33 cellular contexts compared by ENCODE assay signal in genomic region chr9:29245351-29245750, GRCh38. TPM values are rescaled to one million over a fixed set of nuclear protein-coding genes. Genes with fewer than 3 reads are reported as not detected.
"Had no signal": no experiment of that assay in that cellular context is flagged by ENCODE, and none has a peak within 500 bp of the region (broad histone marks: within the 10 kb centered on the region; RNA-seq: fewer than 3 reads in every experiment).

No MANE protein-coding gene starts in this region.

- H3K4me1 ChIP-seq: ascending aorta had no signal

- ATAC-seq: activated CD8-positive, alpha-beta memory T cell treated with anti-CD3 and anti-CD28 coated beads, Interleukin-2, amount 10 ng/mL, durations not matched to agents 7 days and 5 days; activated CD8-positive, alpha-beta T cell treated with anti-CD3 and anti-CD28 coated beads, Interleukin-2, amount 10 ng/mL, durations not matched to agents 7 days and 5 days; activated naive CD8-positive, alpha-beta T cell treated with anti-CD3 and anti-CD28 coated beads, Interleukin-2, amount 50 U/mL, for 24 hours had no signal

- H3K27me3 ChIP-seq: ascending aorta had no signal

- DNase-seq: activated B cell treated with CpG ODN at 0.5 μM for 24 hours; activated CD4-positive, alpha-beta memory T cell treated with anti-CD3 and anti-CD28 coated beads, Interleukin-2, amount 10 ng/mL, durations not matched to agents 7 days and 5 days; activated CD4-positive, alpha-beta T cell treated with anti-CD3 and anti-CD28 coated beads for 48 hours; activated CD4-positive, alpha-beta T cell treated with anti-CD3 and anti-CD28 coated beads, Interleukin-2, amount 10 ng/mL, durations not matched to agents 7 days and 5 days; activated CD4-positive, alpha-beta T cell treated with anti-CD3 and anti-CD28 coated beads, Interleukin-2, amount 50 U/mL, for 48 hours; activated CD4-positive, CD25-positive, alpha-beta regulatory T cell treated with anti-CD3 and anti-CD28 coated beads, Interleukin-2, amount 50 U/mL, for 72 hours; activated CD8-positive, alpha-beta memory T cell treated with anti-CD3 and anti-CD28 coated beads for 24 hours; activated CD8-positive, alpha-beta memory T cell treated with anti-CD3 and anti-CD28 coated beads, Interleukin-2, amount 10 ng/mL, durations not matched to agents 7 days and 5 days; activated CD8-positive, alpha-beta memory T cell treated with anti-CD3 and anti-CD28 coated beads, Interleukin-2, amount 50 U/mL, for 48 hours; activated CD8-positive, alpha-beta T cell treated with anti-CD3 and anti-CD28 coated beads, Interleukin-2, amount 10 ng/mL, durations not matched to agents 7 days and 5 days; activated effector memory CD4-positive, alpha-beta T cell treated with Interleukin-2 at 50 U/mL for 16 hours; activated gamma-delta T cell; activated naive CD4-positive, alpha-beta T cell treated with anti-CD3 and anti-CD28 coated beads, Interleukin-2, amount 10 ng/mL, durations not matched to agents 7 days and 5 days; activated naive CD4-positive, alpha-beta T cell treated with Interleukin-2 at 50 U/mL for 16 hours; activated naive CD8-positive, alpha-beta T cell treated with anti-CD3 and anti-CD28 coated beads, Interleukin-2, amount 10 ng/mL, durations not matched to agents 7 days and 5 days; activated naive CD8-positive, alpha-beta T cell treated with anti-CD3 and anti-CD28 coated beads, Interleukin-2, amount 50 U/mL, for 24 hours; activated T-cell treated with anti-CD3 and anti-CD28 coated beads, Interleukin-2, amount 50 U/mL, for 24 hours; activated T-cell treated with anti-CD3 and anti-CD28 coated beads, Interleukin-2, amount 50 U/mL, for 48 hours; amygdala; anterior cingulate cortex; central memory CD4-positive, alpha-beta T cell; T-helper 1 cell; T-helper 2 cell; T-helper 9 cell had no signal

- H3K36me3 Mint-ChIP-seq: activated CD8-positive, alpha-beta memory T cell treated with anti-CD3 and anti-CD28 coated beads, Interleukin-2, amount 10 ng/mL, durations not matched to agents 7 days and 5 days; activated naive CD4-positive, alpha-beta T cell treated with anti-CD3 and anti-CD28 coated beads, Interleukin-2, amount 10 ng/mL, durations not matched to agents 7 days and 5 days; activated naive CD4-positive, alpha-beta T cell treated with anti-CD3 and anti-CD28 coated beads, Interleukin-2, amount 50 U/mL, for 24 hours; activated naive CD8-positive, alpha-beta T cell; activated naive CD8-positive, alpha-beta T cell treated with anti-CD3 and anti-CD28 coated beads, Interleukin-2, amount 10 ng/mL, durations not matched to agents 7 days and 5 days; brain had no signal

- H3K4me3 Mint-ChIP-seq: activated B cell treated with CpG ODN at 0.5 μM for 24 hours; activated CD4-positive, alpha-beta memory T cell treated with anti-CD3 and anti-CD28 coated beads, Interleukin-2, amount 10 ng/mL, durations not matched to agents 7 days and 5 days; activated CD4-positive, alpha-beta T cell treated with anti-CD3 and anti-CD28 coated beads, Interleukin-2, amount 10 ng/mL, durations not matched to agents 7 days and 5 days; activated CD8-positive, alpha-beta memory T cell treated with anti-CD3 and anti-CD28 coated beads, Interleukin-2, amount 10 ng/mL, durations not matched to agents 7 days and 5 days; activated CD8-positive, alpha-beta T cell treated with anti-CD3 and anti-CD28 coated beads, Interleukin-2, amount 10 ng/mL, durations not matched to agents 7 days and 5 days; activated naive CD4-positive, alpha-beta T cell treated with anti-CD3 and anti-CD28 coated beads, Interleukin-2, amount 10 ng/mL, durations not matched to agents 7 days and 5 days; activated naive CD4-positive, alpha-beta T cell treated with anti-CD3 and anti-CD28 coated beads, Interleukin-2, amount 50 U/mL, for 24 hours; activated naive CD8-positive, alpha-beta T cell; activated naive CD8-positive, alpha-beta T cell treated with anti-CD3 and anti-CD28 coated beads, Interleukin-2, amount 10 ng/mL, durations not matched to agents 7 days and 5 days; activated naive CD8-positive, alpha-beta T cell treated with anti-CD3 and anti-CD28 coated beads, Interleukin-2, amount 50 U/mL, for 24 hours; activated T-cell treated with anti-CD3 and anti-CD28 coated beads, Interleukin-2, amount 50 U/mL, for 24 hours; brain; T-helper 1 cell treated with Interleukin-12 subunit alpha and Interleukin-12 subunit beta and Interleukin-4 antibody, amounts not matched to agents 30 μg/mL and 1 μg/mL, for 36 hours; T-helper 2 cell treated with Interferon-gamma antibody and Interleukin-4, amounts not matched to agents 5 μg/mL and 100 μg/mL, for 36 hours had no signal

- H3K27ac ChIP-seq: ascending aorta, VCaP had no signal

- H3K9me3 Mint-ChIP-seq: activated B cell treated with CpG ODN at 0.5 μM for 24 hours; activated CD4-positive, alpha-beta memory T cell treated with anti-CD3 and anti-CD28 coated beads, Interleukin-2, amount 10 ng/mL, durations not matched to agents 7 days and 5 days; activated CD4-positive, alpha-beta T cell treated with anti-CD3 and anti-CD28 coated beads, Interleukin-2, amount 10 ng/mL, durations not matched to agents 7 days and 5 days; activated naive CD4-positive, alpha-beta T cell treated with anti-CD3 and anti-CD28 coated beads, Interleukin-2, amount 10 ng/mL, durations not matched to agents 7 days and 5 days; activated naive CD8-positive, alpha-beta T cell treated with anti-CD3 and anti-CD28 coated beads, Interleukin-2, amount 10 ng/mL, durations not matched to agents 7 days and 5 days; activated naive CD8-positive, alpha-beta T cell treated with anti-CD3 and anti-CD28 coated beads, Interleukin-2, amount 50 U/mL, for 24 hours; brain; T-helper 1 cell treated with Interleukin-12 subunit alpha and Interleukin-12 subunit beta and Interleukin-4 antibody, amounts not matched to agents 30 μg/mL and 1 μg/mL, for 36 hours; T-helper 2 cell treated with Interferon-gamma antibody and Interleukin-4, amounts not matched to agents 5 μg/mL and 100 μg/mL, for 36 hours had no signal

- H3K27me3 Mint-ChIP-seq: activated B cell treated with CpG ODN at 0.5 μM for 24 hours; activated CD4-positive, alpha-beta memory T cell treated with anti-CD3 and anti-CD28 coated beads, Interleukin-2, amount 10 ng/mL, durations not matched to agents 7 days and 5 days; activated CD4-positive, alpha-beta T cell treated with anti-CD3 and anti-CD28 coated beads, Interleukin-2, amount 10 ng/mL, durations not matched to agents 7 days and 5 days; activated CD8-positive, alpha-beta memory T cell treated with anti-CD3 and anti-CD28 coated beads, Interleukin-2, amount 10 ng/mL, durations not matched to agents 7 days and 5 days; activated naive CD4-positive, alpha-beta T cell treated with anti-CD3 and anti-CD28 coated beads, Interleukin-2, amount 10 ng/mL, durations not matched to agents 7 days and 5 days; activated naive CD4-positive, alpha-beta T cell treated with anti-CD3 and anti-CD28 coated beads, Interleukin-2, amount 50 U/mL, for 24 hours; activated naive CD8-positive, alpha-beta T cell; activated naive CD8-positive, alpha-beta T cell treated with anti-CD3 and anti-CD28 coated beads, Interleukin-2, amount 10 ng/mL, durations not matched to agents 7 days and 5 days; activated naive CD8-positive, alpha-beta T cell treated with anti-CD3 and anti-CD28 coated beads, Interleukin-2, amount 50 U/mL, for 24 hours; activated T-cell treated with anti-CD3 and anti-CD28 coated beads, Interleukin-2, amount 50 U/mL, for 24 hours had no signal

- H3K4me3 ChIP-seq: ascending aorta had no signal

- H3K27ac Mint-ChIP-seq: activated B cell treated with CpG ODN at 0.5 μM for 24 hours; activated CD4-positive, alpha-beta memory T cell treated with anti-CD3 and anti-CD28 coated beads, Interleukin-2, amount 10 ng/mL, durations not matched to agents 7 days and 5 days; activated CD4-positive, alpha-beta T cell treated with anti-CD3 and anti-CD28 coated beads, Interleukin-2, amount 10 ng/mL, durations not matched to agents 7 days and 5 days; activated CD8-positive, alpha-beta memory T cell treated with anti-CD3 and anti-CD28 coated beads, Interleukin-2, amount 10 ng/mL, durations not matched to agents 7 days and 5 days; activated CD8-positive, alpha-beta T cell treated with anti-CD3 and anti-CD28 coated beads, Interleukin-2, amount 10 ng/mL, durations not matched to agents 7 days and 5 days; activated naive CD4-positive, alpha-beta T cell treated with anti-CD3 and anti-CD28 coated beads, Interleukin-2, amount 10 ng/mL, durations not matched to agents 7 days and 5 days; activated naive CD4-positive, alpha-beta T cell treated with anti-CD3 and anti-CD28 coated beads, Interleukin-2, amount 50 U/mL, for 24 hours; activated naive CD8-positive, alpha-beta T cell; activated naive CD8-positive, alpha-beta T cell treated with anti-CD3 and anti-CD28 coated beads, Interleukin-2, amount 10 ng/mL, durations not matched to agents 7 days and 5 days; activated naive CD8-positive, alpha-beta T cell treated with anti-CD3 and anti-CD28 coated beads, Interleukin-2, amount 50 U/mL, for 24 hours; activated T-cell treated with anti-CD3 and anti-CD28 coated beads, Interleukin-2, amount 50 U/mL, for 24 hours; activated T-helper 2 cell treated with anti-CD3 and anti-CD28 coated beads, Interferon-gamma antibody, Interleukin-2, Interleukin-4, amounts not matched to agents 10 μg/mL and 5 μg/mL and 100 μg/mL, durations not matched to agents 14 hours and 24 hours and 36 hours; brain; T-helper 1 cell treated with Interleukin-12 subunit alpha and Interleukin-12 subunit beta and Interleukin-4 antibody, amounts not matched to agents 30 μg/mL and 1 μg/mL, for 36 hours; T-helper 2 cell treated with Interferon-gamma antibody and Interleukin-4, amounts not matched to agents 5 μg/mL and 100 μg/mL, for 36 hours had no signal

- H3K36me3 ChIP-seq: ascending aorta had no signal

- H3K9me3 ChIP-seq: ascending aorta had no signal

- H3K4me1 Mint-ChIP-seq: activated B cell treated with CpG ODN at 0.5 μM for 24 hours; activated CD4-positive, alpha-beta memory T cell treated with anti-CD3 and anti-CD28 coated beads, Interleukin-2, amount 10 ng/mL, durations not matched to agents 7 days and 5 days; activated CD4-positive, alpha-beta T cell treated with anti-CD3 and anti-CD28 coated beads, Interleukin-2, amount 10 ng/mL, durations not matched to agents 7 days and 5 days; activated CD8-positive, alpha-beta memory T cell treated with anti-CD3 and anti-CD28 coated beads, Interleukin-2, amount 10 ng/mL, durations not matched to agents 7 days and 5 days; activated naive CD4-positive, alpha-beta T cell treated with anti-CD3 and anti-CD28 coated beads, Interleukin-2, amount 10 ng/mL, durations not matched to agents 7 days and 5 days; activated naive CD4-positive, alpha-beta T cell treated with anti-CD3 and anti-CD28 coated beads, Interleukin-2, amount 50 U/mL, for 24 hours; activated naive CD8-positive, alpha-beta T cell treated with anti-CD3 and anti-CD28 coated beads, Interleukin-2, amount 10 ng/mL, durations not matched to agents 7 days and 5 days; activated naive CD8-positive, alpha-beta T cell treated with anti-CD3 and anti-CD28 coated beads, Interleukin-2, amount 50 U/mL, for 24 hours; brain had no signal

RNA-seq across cellular contexts. Expression of gene LINGO2, which starts 31.9 kb away (rescaled TPM):
- total RNA-seq: activated B cell treated with CpG ODN at 0.5 μM for 24 hours; activated CD4-positive, alpha-beta memory T cell treated with anti-CD3 and anti-CD28 coated beads, Interleukin-2, amount 10 ng/mL, durations not matched to agents 7 days and 5 days; activated CD4-positive, alpha-beta T cell treated with anti-CD3 and anti-CD28 coated beads, Interleukin-2, amount 10 ng/mL, durations not matched to agents 7 days and 5 days; activated CD8-positive, alpha-beta memory T cell treated with anti-CD3 and anti-CD28 coated beads, Interleukin-2, amount 10 ng/mL, durations not matched to agents 7 days and 5 days; activated CD8-positive, alpha-beta T cell treated with anti-CD3 and anti-CD28 coated beads, Interleukin-2, amount 10 ng/mL, durations not matched to agents 7 days and 5 days; activated naive CD8-positive, alpha-beta T cell treated with anti-CD3 and anti-CD28 coated beads, Interleukin-2, amount 10 ng/mL, durations not matched to agents 7 days and 5 days; activated T-helper 2 cell treated with anti-CD3 and anti-CD28 coated beads, Interferon-gamma antibody, Interleukin-2, Interleukin-4, amounts not matched to agents 10 μg/mL and 5 μg/mL and 100 μg/mL, durations not matched to agents 14 hours and 24 hours and 36 hours; ascending aorta; cardiac septum had no signal
